21 cellular contexts compared by ENCODE assay signal in genomic region chr4:186680649-186681048, GRCh38. TPM values are rescaled to one million over a fixed set of nuclear protein-coding genes. Genes with fewer than 3 reads are reported as not detected.
"Had no signal": no experiment of that assay in that cellular context is flagged by ENCODE, and none has a peak within 500 bp of the region (broad histone marks: within the 10 kb centered on the region; RNA-seq: fewer than 3 reads in every experiment).

No MANE protein-coding gene starts in this region.

- H3K27me3 Mint-ChIP-seq: stimulated activated naive CD8-positive, alpha-beta T cell treated with anti-CD3 and anti-CD28 coated beads, Interleukin-15, Interleukin-2, amounts not matched to agents 100 ng/mL and 50 ng/mL, for 24 hours had no signal

- H3K27ac ChIP-seq: adrenal gland, heart right ventricle, psoas muscle, vagina, WERI-Rb-1 had no signal

- H3K36me3 Mint-ChIP-seq: activated naive CD4-positive, alpha-beta T cell treated with anti-CD3 and anti-CD28 coated beads, Interleukin-2, amount 50 U/mL, for 72 hours; immature natural killer cell had no signal

- DNase-seq: activated CD4-positive, alpha-beta T cell treated with anti-CD3 and anti-CD28 coated beads, Interleukin-2, amount 50 U/mL, for 4 hours; activated gamma-delta T cell treated with Interleukin-2 at 50 U/mL for 16 hours; adrenal gland; cerebellar nuclear complex; effector CD4-positive, alpha-beta T cell; heart right ventricle; immature natural killer cell; mesendoderm; psoas muscle; right cardiac atrium; small intestine; stimulated activated CD4-positive, alpha-beta T cell treated with anti-CD3 and anti-CD28 coated beads, Interleukin-15, amount 100 ng/mL, for 24 hours; stimulated activated CD4-positive, alpha-beta T cell treated with anti-CD3 and anti-CD28 coated beads, Interleukin-2, amount 100 ng/mL, for 48 hours; T-helper 2 cell; WERI-Rb-1 had no signal

- H3K27me3 ChIP-seq: adrenal gland, heart right ventricle, tibial nerve, vagina had no signal

- H3K36me3 ChIP-seq: adrenal gland, heart right ventricle, tibial nerve, vagina, WERI-Rb-1 had no signal

- H3K4me1 Mint-ChIP-seq: immature natural killer cell had no signal

- H3K4me3 Mint-ChIP-seq: immature natural killer cell; stimulated activated naive CD8-positive, alpha-beta T cell treated with anti-CD3 and anti-CD28 coated beads, Interleukin-15, Interleukin-2, amounts not matched to agents 100 ng/mL and 50 ng/mL, for 24 hours had no signal

- H3K4me1 ChIP-seq: adrenal gland had no signal

- H3K4me3 ChIP-seq: adrenal gland, heart right ventricle, psoas muscle, tibial nerve, vagina had no signal

- ATAC-seq: activated naive CD4-positive, alpha-beta T cell treated with anti-CD3 and anti-CD28 coated beads, Interleukin-2, amount 50 U/mL, for 72 hours; esophagus mucosa; heart right ventricle; psoas muscle; right cardiac atrium had no signal

- H3K27ac Mint-ChIP-seq: activated naive CD4-positive, alpha-beta T cell treated with anti-CD3 and anti-CD28 coated beads, Interleukin-2, amount 50 U/mL, for 72 hours; immature natural killer cell; stimulated activated naive CD8-positive, alpha-beta T cell treated with anti-CD3 and anti-CD28 coated beads, Interleukin-15, Interleukin-2, amounts not matched to agents 100 ng/mL and 50 ng/mL, for 24 hours had no signal

- H3K9me3 ChIP-seq: adrenal gland, heart right ventricle, psoas muscle, tibial nerve, vagina had no signal

RNA-seq across cellular contexts. Expression of gene FAT1, which starts 43.0 kb away (rescaled TPM):
- total RNA-seq: activated CD8-positive, alpha-beta memory T cell treated with anti-CD3 and anti-CD28 coated beads for 36 hours had no signal
- polyA plus RNA-seq: immature natural killer cell had no signal
